In genomic region chr22:27097933-27098332, GRCh38 we compare ENCODE assay signal across 19 cellular contexts.
DNase-seq lines count a peak whose midpoint lies in the region; ATAC-seq and TF ChIP-seq lines count a peak whose summit lies in the region.
"Had no signal": no experiment of that assay in that cellular context is flagged by ENCODE, and none has a peak within 500 bp of the region (broad histone marks: within the 10 kb centered on the region; RNA-seq: fewer than 3 reads in every experiment).

No MANE protein-coding gene starts in this region.

- TF ChIP-seq CTCF in brain (conservative IDR thresholded peaks at IDR 0.05) = no peak

- H3K4me3 Mint-ChIP-seq in brain = no peak overlapping the region
- no peak overlapping the region for H3K4me3 Mint-ChIP-seq in stimulated activated naive B cell treated with anti-CD40 and anti-IgM and Interleukin-4, amounts not matched to agents 10 μg/mL and 1 μg/mL and 100 μg/mL, for 72 hours
- H3K4me3 Mint-ChIP-seq: B cell; CD4-positive, CD25-positive, alpha-beta regulatory T cell had no signal

- H3K9me3 Mint-ChIP-seq in brain = peaks cover 0 to 17% (median 0%) of the 10 kb centered on the region in 5 experiments
- peaks cover 2 to 3% of the 10 kb centered on the region in 2 donors for H3K9me3 Mint-ChIP-seq in stimulated activated naive B cell treated with anti-CD40 and anti-IgM and Interleukin-4, amounts not matched to agents 10 μg/mL and 1 μg/mL and 100 μg/mL, for 72 hours

- no peaks in the 10 kb centered on the region for H3K36me3 Mint-ChIP-seq in brain
- H3K36me3 Mint-ChIP-seq in stimulated activated naive B cell treated with anti-CD40 and anti-IgM and Interleukin-4, amounts not matched to agents 10 μg/mL and 1 μg/mL and 100 μg/mL, for 72 hours = no peaks in the 10 kb centered on the region
- H3K36me3 Mint-ChIP-seq: CD4-positive, CD25-positive, alpha-beta regulatory T cell had no signal

- DNase-seq in AG08395 (ENCODE audit: low spot score) (peak; percentile 45), M059J (ENCODE audit: low read depth) (peak; percentile 73), kidney tubule cell (ENCODE audit: low spot score) (peak; percentile 18), AG08396 (ENCODE audit: low spot score) (no peak)
- no peak for DNase-seq in stimulated activated naive B cell treated with anti-CD40 and anti-IgM and Interleukin-4, amounts not matched to agents 10 μg/mL and 1 μg/mL and 100 μg/mL, for 72 hours
- no peak for DNase-seq in activated T-cell treated with anti-CD3 and anti-CD28 coated beads, Interleukin-2, amount 50 U/mL, for 1 hour
- DNase-seq: Caco-2; CD4-positive, CD25-positive, alpha-beta regulatory T cell; DMS153; HCEC 1CT; NCI-H1417 treated with DMSO at 0.1 percent for 48 hours; NCI-H2029; NCI-H2171 treated with DMSO at 0.1 percent for 48 hours; NCI-H748 treated with DMSO at 0.1 percent for 48 hours; SJCRH30 had no signal

- no peak for ATAC-seq in stimulated activated naive B cell treated with anti-CD40 and anti-IgM and Interleukin-4, amounts not matched to agents 10 μg/mL and 1 μg/mL and 100 μg/mL, for 72 hours (replicated peaks)
- no peak for ATAC-seq in GM21447 (IDR thresholded peaks at IDR 0.05; ENCODE audit: unreplicated experiment)
- ATAC-seq: A549 had no signal

- peak overlapping the region in 3 of 5 experiments; percentile 28 to 52 (median 48) for H3K27ac Mint-ChIP-seq in brain
- no peak overlapping the region for H3K27ac Mint-ChIP-seq in stimulated activated naive B cell treated with anti-CD40 and anti-IgM and Interleukin-4, amounts not matched to agents 10 μg/mL and 1 μg/mL and 100 μg/mL, for 72 hours
- H3K27ac Mint-ChIP-seq: B cell; CD4-positive, CD25-positive, alpha-beta regulatory T cell had no signal

- peaks cover 17% of the 10 kb centered on the region for H3K27me3 Mint-ChIP-seq in brain
- H3K27me3 Mint-ChIP-seq in stimulated activated naive B cell treated with anti-CD40 and anti-IgM and Interleukin-4, amounts not matched to agents 10 μg/mL and 1 μg/mL and 100 μg/mL, for 72 hours = peaks cover 31 to 34% of the 10 kb centered on the region in 2 donors

- H3K4me1 Mint-ChIP-seq in brain = peaks cover 62% of the 10 kb centered on the region
- no peaks in the 10 kb centered on the region for H3K4me1 Mint-ChIP-seq in stimulated activated naive B cell treated with anti-CD40 and anti-IgM and Interleukin-4, amounts not matched to agents 10 μg/mL and 1 μg/mL and 100 μg/mL, for 72 hours
- H3K4me1 Mint-ChIP-seq: B cell; CD4-positive, CD25-positive, alpha-beta regulatory T cell had no signal

Comparison
In these comparisons a context has a peak if more than half of its experiments do, and no peak if none do; other contexts are left out.
1. DNase-seq: peak in AG08395 (single experiment), M059J (single experiment) and kidney tubule cell (single experiment); none in stimulated activated naive B cell treated with anti-CD40 and anti-IgM and Interleukin-4, amounts not matched to agents 10 μg/mL and 1 μg/mL and 100 μg/mL, for 72 hours (single experiment), AG08396 (single experiment) and activated T-cell treated with anti-CD3 and anti-CD28 coated beads, Interleukin-2, amount 50 U/mL, for 1 hour (single experiment).